ENCODE assay signal across 13 cellular contexts in the genomic region with DNA sequence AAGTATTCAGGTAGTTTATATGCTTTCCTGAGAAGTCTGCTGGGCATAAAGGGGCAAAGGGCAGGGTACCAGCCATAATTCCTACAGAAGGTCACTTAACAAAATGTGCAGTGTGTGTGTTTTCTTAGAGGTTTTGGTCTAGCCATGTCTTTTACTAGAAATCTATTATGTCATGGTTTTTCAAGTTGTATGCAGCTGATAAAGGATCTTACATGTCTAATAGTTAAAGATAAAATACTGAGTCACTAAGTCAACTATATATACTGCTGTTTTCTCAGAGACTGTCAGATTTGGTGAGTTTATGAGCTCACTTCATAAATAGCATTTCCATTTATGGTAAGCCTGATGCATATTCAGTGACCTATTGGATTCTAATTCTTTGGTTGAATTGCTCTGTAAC.
DNase-seq lines count a peak whose midpoint lies in the region; ATAC-seq, FAIRE-seq and TF ChIP-seq lines count a peak whose summit lies in the region.
"Had no signal": no experiment of that assay in that cellular context is flagged by ENCODE, and none has a peak within 500 bp of the region (broad histone marks: within the 10 kb centered on the region; RNA-seq: fewer than 3 reads in every experiment).

No MANE protein-coding gene starts in this region.

- H3K4me1 ChIP-seq in BLaER1 treated with 17β-estradiol and CSF1 and Interleukin-3, amounts not matched to agents 10 nM and 100 nM = peaks cover 31 to 90% (median 55%) of the 10 kb centered on the region in 10 experiments
- peaks cover 10% of the 10 kb centered on the region for H3K4me1 ChIP-seq in adipocyte (ENCODE audit: control insufficient read depth, insufficient read depth, low read length)

- no peak overlapping the region for H3K4me3 ChIP-seq in BLaER1 treated with 17β-estradiol and CSF1 and Interleukin-3, amounts not matched to agents 10 nM and 100 nM
- no peak overlapping the region for H3K4me3 ChIP-seq in adipocyte (ENCODE audit: low read length)
- H3K4me3 ChIP-seq: coronary artery had no signal

- peak overlapping the region; percentile 63 for H3K27ac Mint-ChIP-seq in memory B cell

- H3K9me3 Mint-ChIP-seq in memory B cell = no peaks in the 10 kb centered on the region
- H3K9me3 Mint-ChIP-seq: activated naive CD8-positive, alpha-beta T cell treated with anti-CD3 and anti-CD28 coated beads, Interleukin-2, amount 10 ng/mL, durations not matched to agents 7 days and 5 days had no signal

- peak; percentile 89 for DNase-seq in EH (ENCODE audit: low read depth)
- peak; percentile 16 for DNase-seq in adipocyte (ENCODE audit: low read depth)
- DNase-seq in memory B cell (ENCODE audit: low spot score in 2 of 2) = no peak
- DNase-seq in H54 (ENCODE audit: insufficient read length, low spot score) = no peak
- no peak for DNase-seq in pons (ENCODE audit: low spot score)
- no peak for DNase-seq in urothelium cell line (ENCODE audit: low spot score)
- DNase-seq: activated CD4-positive, alpha-beta T cell treated with anti-CD3 and anti-CD28 coated beads for 4 hours; activated naive CD8-positive, alpha-beta T cell treated with anti-CD3 and anti-CD28 coated beads, Interleukin-2, amount 10 ng/mL, durations not matched to agents 7 days and 5 days; COR-L47; foreskin keratinocyte; NCI-H2107 had no signal

- FAIRE-seq in H54 (lab: Jason Lieb, UNC) (no peak), urothelium cell line (lab: Jason Lieb, UNC) (no peak)

- H4K20me1 ChIP-seq in BLaER1 treated with 17β-estradiol and CSF1 and Interleukin-3, amounts not matched to agents 10 nM and 100 nM = peaks cover 0 to 99% (median 67%) of the 10 kb centered on the region in 11 experiments; a peak in 17 of 22 replicates

- peaks cover 40% of the 10 kb centered on the region for H3K36me3 Mint-ChIP-seq in memory B cell

- no peaks in the 10 kb centered on the region for H3K9me3 ChIP-seq in BLaER1 treated with 17β-estradiol and CSF1 and Interleukin-3, amounts not matched to agents 10 nM and 100 nM (replicated peaks in 1 of 11)
- H3K9me3 ChIP-seq in adipocyte (ENCODE audit: control insufficient read depth, low read length) = no peaks in the 10 kb centered on the region

- H3K4me1 Mint-ChIP-seq in memory B cell = peaks cover 32% of the 10 kb centered on the region

- TF ChIP-seq POLR2A in H54 (IDR thresholded peaks at IDR 0.05; ENCODE audit: low read depth, low read length) = no peak

- peak overlapping the region in 9 of 11 experiments; percentile 5 to 75 (median 38); a peak in 16 of 22 replicates for H3K4me2 ChIP-seq in BLaER1 treated with 17β-estradiol and CSF1 and Interleukin-3, amounts not matched to agents 10 nM and 100 nM

- no peaks in the 10 kb centered on the region for H3K27me3 Mint-ChIP-seq in memory B cell
- H3K27me3 Mint-ChIP-seq: activated naive CD8-positive, alpha-beta T cell treated with anti-CD3 and anti-CD28 coated beads, Interleukin-2, amount 10 ng/mL, durations not matched to agents 7 days and 5 days had no signal

- no peaks in the 10 kb centered on the region for H3K27me3 ChIP-seq in BLaER1 treated with 17β-estradiol and CSF1 and Interleukin-3, amounts not matched to agents 10 nM and 100 nM
- no peaks in the 10 kb centered on the region for H3K27me3 ChIP-seq in adipocyte (replicated peaks; ENCODE audit: control insufficient read depth, insufficient read depth, low read length)
- H3K27me3 ChIP-seq: foreskin keratinocyte had no signal

- ATAC-seq in memory B cell (ENCODE audit: low read depth) = no peak
- ATAC-seq: foreskin keratinocyte had no signal

- no peak overlapping the region for H3K27ac ChIP-seq in BLaER1 treated with 17β-estradiol and CSF1 and Interleukin-3, amounts not matched to agents 10 nM and 100 nM
- H3K27ac ChIP-seq: coronary artery, foreskin keratinocyte had no signal

- no peak overlapping the region for H3K9ac ChIP-seq in BLaER1 treated with 17β-estradiol and CSF1 and Interleukin-3, amounts not matched to agents 10 nM and 100 nM
- no peak overlapping the region for H3K9ac ChIP-seq in adipocyte (ENCODE audit: low read length)

- H3K36me3 ChIP-seq in BLaER1 treated with 17β-estradiol and CSF1 and Interleukin-3, amounts not matched to agents 10 nM and 100 nM = peaks cover 87 to 100% (median 100%) of the 10 kb centered on the region in 11 experiments
- H3K36me3 ChIP-seq in adipocyte (ENCODE audit: control insufficient read depth, insufficient read depth, low read length, severe bottlenecking) = peaks cover 73% of the 10 kb centered on the region

- no peak overlapping the region for H3K4me3 Mint-ChIP-seq in memory B cell
- H3K4me3 Mint-ChIP-seq: activated naive CD8-positive, alpha-beta T cell treated with anti-CD3 and anti-CD28 coated beads, Interleukin-2, amount 10 ng/mL, durations not matched to agents 7 days and 5 days had no signal

Comparison
In these comparisons a context has a peak if more than half of its experiments do, and no peak if none do; other contexts are left out.
1. DNase-seq: peak in EH (single experiment) and adipocyte (single experiment); none in memory B cell (0 of 2), H54 (single experiment), pons (single experiment) and urothelium cell line (single experiment).